ENCODE assay signal across 8 cellular contexts in the genomic region with DNA sequence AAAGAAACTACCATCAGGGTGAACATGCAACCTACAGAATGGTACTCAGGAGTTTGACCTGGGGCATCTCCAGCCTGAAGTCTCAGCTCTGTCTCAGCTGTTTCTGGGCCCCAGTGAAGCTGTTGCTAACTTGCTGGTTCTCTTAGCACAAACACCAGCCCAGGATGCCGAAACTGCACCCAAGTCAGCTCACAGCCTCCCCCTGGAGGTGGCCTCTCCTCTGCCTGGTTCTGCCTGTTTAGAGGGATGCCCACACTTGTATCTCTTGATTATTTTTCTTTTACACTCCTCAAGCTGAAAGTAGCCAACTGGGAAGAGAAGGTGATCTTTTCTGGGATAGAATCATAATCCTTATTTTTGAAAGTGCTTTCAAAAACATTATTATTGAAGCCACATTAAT.
A peak's percentile ranks its signal among the peaks of the same experiment; 100 is the strongest.
DNase-seq lines count a peak whose midpoint lies in the region; ATAC-seq and TF ChIP-seq lines count a peak whose summit lies in the region.

No MANE protein-coding gene starts in this region.

- H4K12ac ChIP-seq in trophoblast cell (ENCODE audit: low read depth, low read length) = no peak overlapping the region

- no peak overlapping the region for H3K27ac Mint-ChIP-seq in activated T-helper 1 cell treated with anti-CD3 and anti-CD28 coated beads, Interleukin-12 subunit alpha, Interleukin-12 subunit beta, Interleukin-2, Interleukin-4 antibody, amounts not matched to agents 30 ng/mL and 10 ng/mL and 1 ng/mL, durations not matched to agents 14 hours and 24 hours and 36 hours

- in situ Hi-C loops in brain microvascular endothelial cell (cut with HindIII; ENCODE audit: low pct_ligation_motif_present, low sequenced_read_pairs) = no loop called here

- H2BK120ac ChIP-seq in trophoblast cell (ENCODE audit: insufficient read depth, low read length, poor library complexity) = no peak overlapping the region

- no peak overlapping the region for H3K4me3 Mint-ChIP-seq in activated T-helper 1 cell treated with anti-CD3 and anti-CD28 coated beads, Interleukin-12 subunit alpha, Interleukin-12 subunit beta, Interleukin-2, Interleukin-4 antibody, amounts not matched to agents 30 ng/mL and 10 ng/mL and 1 ng/mL, durations not matched to agents 14 hours and 24 hours and 36 hours

- no peak overlapping the region for H3K18ac ChIP-seq in trophoblast cell (ENCODE audit: low read length)

- TF ChIP-seq CTCF in GM10266 (IDR thresholded peaks at IDR 0.05; ENCODE audit: control insufficient read depth, insufficient read depth, low read depth, missing control alignments) = peak; percentile 28
- peak; percentile 77 for TF ChIP-seq CTCF in brain microvascular endothelial cell (IDR thresholded peaks at IDR 0.05; ENCODE audit: low read depth, low read length, missing control alignments)

- no peak overlapping the region for H3K4me2 ChIP-seq in trophoblast cell (ENCODE audit: low read length)

- no peaks in the 10 kb centered on the region for H3K79me1 ChIP-seq in trophoblast cell (ENCODE audit: low read length)

- no peaks in the 10 kb centered on the region for H3K9me3 ChIP-seq in trophoblast cell (ENCODE audit: insufficient read depth, low read depth, low read length)

- H2BK5ac ChIP-seq in trophoblast cell (ENCODE audit: low read depth, low read length, poor library complexity) = no peak overlapping the region

- intact Hi-C loops in activated T-helper 1 cell treated with anti-CD3 and anti-CD28 coated beads, Interleukin-12 subunit alpha, Interleukin-12 subunit beta, Interleukin-2, Interleukin-4 antibody, amounts not matched to agents 30 ng/mL and 10 ng/mL and 1 ng/mL, durations not matched to agents 14 hours and 24 hours and 36 hours (cut with micrococcal nuclease) = loop anchor here (1.0 kb wide), 1 partner anchor 145 kb away; no protein-coding TSS in a partner anchor

- H2AFZ ChIP-seq in trophoblast cell (ENCODE audit: insufficient read depth, low read length, poor library complexity) = no peak overlapping the region

- no peak overlapping the region for H3K9ac ChIP-seq in trophoblast cell (ENCODE audit: low read length)

- no peaks in the 10 kb centered on the region for H3K4me1 ChIP-seq in trophoblast cell (ENCODE audit: control insufficient read depth in 1 of 2, insufficient read depth in 2 of 2, low read length in 2 of 2)

- no peaks in the 10 kb centered on the region for H3K9me3 Mint-ChIP-seq in activated T-helper 1 cell treated with anti-CD3 and anti-CD28 coated beads, Interleukin-12 subunit alpha, Interleukin-12 subunit beta, Interleukin-2, Interleukin-4 antibody, amounts not matched to agents 30 ng/mL and 10 ng/mL and 1 ng/mL, durations not matched to agents 14 hours and 24 hours and 36 hours

- no peaks in the 10 kb centered on the region for H3K79me2 ChIP-seq in trophoblast cell (ENCODE audit: control insufficient read depth, insufficient read depth, low read length, poor library complexity)

- H3K4ac ChIP-seq in trophoblast cell (ENCODE audit: low read depth, low read length) = no peak overlapping the region

- no peaks in the 10 kb centered on the region for H3K36me3 Mint-ChIP-seq in activated T-helper 1 cell treated with anti-CD3 and anti-CD28 coated beads, Interleukin-12 subunit alpha, Interleukin-12 subunit beta, Interleukin-2, Interleukin-4 antibody, amounts not matched to agents 30 ng/mL and 10 ng/mL and 1 ng/mL, durations not matched to agents 14 hours and 24 hours and 36 hours (ENCODE audit: low read depth)

- H3K27me3 ChIP-seq in brain microvascular endothelial cell (replicated peaks) = no peaks in the 10 kb centered on the region
- no peaks in the 10 kb centered on the region for H3K27me3 ChIP-seq in trophoblast cell (ENCODE audit: insufficient read depth, low read length)

- H3K36me3 ChIP-seq in brain microvascular endothelial cell (replicated peaks) (no peaks in the 10 kb centered on the region), trophoblast cell (ENCODE audit: control insufficient read depth in 1 of 2, insufficient read depth in 2 of 2, low read length in 2 of 2) (no peaks in the 10 kb centered on the region)

- DNase-seq in GM10266 (ENCODE audit: extremely low spot score) (peak; percentile 8), NCI-H69 (lab: John Stamatoyannopoulos, UW) (peak; percentile 9), brain microvascular endothelial cell (peak; percentile 57), trophoblast cell (peak; percentile 22 to 43), AML-193 (lab: John Stamatoyannopoulos, UW) (no peak), DMS153 treated with DMSO at 0.1 percent for 48 hours (lab: John Stamatoyannopoulos, UW; ENCODE audit: unreplicated experiment) (no peak)
- no peak for DNase-seq in activated T-helper 1 cell treated with anti-CD3 and anti-CD28 coated beads, Interleukin-12 subunit alpha, Interleukin-12 subunit beta, Interleukin-2, Interleukin-4 antibody, amounts not matched to agents 30 ng/mL and 10 ng/mL and 1 ng/mL, durations not matched to agents 14 hours and 24 hours and 36 hours (ENCODE audit: low spot score)

- H4K91ac ChIP-seq in trophoblast cell (ENCODE audit: low read depth, low read length) = no peak overlapping the region

- H3K14ac ChIP-seq in trophoblast cell (ENCODE audit: low read length) = no peak overlapping the region

- no peak overlapping the region for H2BK12ac ChIP-seq in trophoblast cell (ENCODE audit: low read length)

- no peak overlapping the region for H4K8ac ChIP-seq in trophoblast cell (ENCODE audit: low read depth, low read length)

- no peaks in the 10 kb centered on the region for H3K4me1 Mint-ChIP-seq in activated T-helper 1 cell treated with anti-CD3 and anti-CD28 coated beads, Interleukin-12 subunit alpha, Interleukin-12 subunit beta, Interleukin-2, Interleukin-4 antibody, amounts not matched to agents 30 ng/mL and 10 ng/mL and 1 ng/mL, durations not matched to agents 14 hours and 24 hours and 36 hours (ENCODE audit: low read depth)

- no peak overlapping the region for H3K4me3 ChIP-seq in brain microvascular endothelial cell (ENCODE audit: low read depth, low read length)
- no peak overlapping the region for H3K4me3 ChIP-seq in trophoblast cell (ENCODE audit: low read depth, low read length)

- H3K23ac ChIP-seq in trophoblast cell (ENCODE audit: low read length) = no peak overlapping the region

- no peak overlapping the region for H3K27ac ChIP-seq in brain microvascular endothelial cell
- H3K27ac ChIP-seq in trophoblast cell (ENCODE audit: low read depth, low read length) = no peak overlapping the region

- H3K27me3 Mint-ChIP-seq in activated T-helper 1 cell treated with anti-CD3 and anti-CD28 coated beads, Interleukin-12 subunit alpha, Interleukin-12 subunit beta, Interleukin-2, Interleukin-4 antibody, amounts not matched to agents 30 ng/mL and 10 ng/mL and 1 ng/mL, durations not matched to agents 14 hours and 24 hours and 36 hours (ENCODE audit: insufficient read depth) = peaks cover 6% of the 10 kb centered on the region

- H2AK5ac ChIP-seq in trophoblast cell (ENCODE audit: low read length) = no peak overlapping the region

- ATAC-seq in GM21381 (IDR thresholded peaks at IDR 0.05; ENCODE audit: unreplicated experiment) = no peak

- WGBS in trophoblast cell (ENCODE audit: extremely low coverage, insufficient coverage, insufficient read length) = no CpG with 5 or more reads among the region's 1 CpG

Comparison
In these comparisons a context has a peak if more than half of its experiments do, and no peak if none do; other contexts are left out.
1. DNase-seq: peak in GM10266 (single experiment), NCI-H69 (single experiment), brain microvascular endothelial cell (single experiment) and trophoblast cell (2 of 2); none in AML-193 (0 of 2), activated T-helper 1 cell treated with anti-CD3 and anti-CD28 coated beads, Interleukin-12 subunit alpha, Interleukin-12 subunit beta, Interleukin-2, Interleukin-4 antibody, amounts not matched to agents 30 ng/mL and 10 ng/mL and 1 ng/mL, durations not matched to agents 14 hours and 24 hours and 36 hours (single experiment) and DMS153 treated with DMSO at 0.1 percent for 48 hours (single experiment).